8 cellular contexts compared by ENCODE assay signal in the genomic region with DNA sequence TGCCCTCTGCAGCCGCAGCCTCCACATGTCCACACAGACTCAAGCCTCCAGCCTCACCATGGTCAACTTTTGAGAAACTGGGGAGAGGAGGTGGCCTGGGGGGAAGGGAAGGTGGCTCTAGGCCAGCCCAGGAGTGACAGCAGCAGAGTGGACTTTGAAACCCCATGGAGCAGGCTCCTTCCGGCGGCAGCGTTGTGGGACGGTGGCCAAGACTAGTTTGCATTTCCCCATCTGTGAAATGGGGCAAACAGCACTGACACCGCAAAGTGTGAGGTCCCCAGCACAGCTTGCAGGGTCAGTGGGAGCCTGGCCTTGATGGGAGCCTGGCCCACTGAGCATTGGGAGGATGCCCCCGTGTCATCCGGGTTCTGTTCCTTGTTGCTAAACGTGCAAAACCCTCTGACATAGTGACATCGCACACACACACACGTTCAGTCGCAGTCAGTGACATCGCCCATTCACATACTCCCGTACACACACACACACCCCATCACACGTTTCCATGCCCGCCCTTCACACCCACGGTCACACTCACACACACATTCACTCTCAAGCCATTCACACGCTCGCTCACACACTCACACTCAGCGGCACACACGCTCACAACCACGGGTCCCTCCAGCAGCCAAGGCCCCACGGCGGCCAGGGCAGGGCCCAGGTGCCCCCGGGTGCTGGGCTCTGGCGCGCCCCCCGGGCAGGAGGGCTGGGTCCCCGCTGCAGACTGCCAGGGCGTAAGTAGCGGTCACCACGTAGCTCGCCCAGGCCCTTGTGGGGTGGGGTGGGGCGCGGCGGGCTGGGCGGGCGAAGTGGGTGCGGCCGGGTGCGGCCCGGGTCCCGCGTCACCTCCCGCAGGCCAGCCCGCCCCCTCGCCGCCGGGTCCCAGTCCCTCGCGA. TPM values are rescaled to one million over a fixed set of nuclear protein-coding genes. Genes with fewer than 3 reads are reported as not detected.
DNase-seq lines count a peak whose midpoint lies in the region; ATAC-seq and TF ChIP-seq lines count a peak whose summit lies in the region.

No MANE protein-coding gene starts in this region.

- in situ Hi-C loops in brain microvascular endothelial cell (cut with HindIII; ENCODE audit: low pct_ligation_motif_present, low sequenced_read_pairs), result loop anchor here (25.0 kb wide), 1 partner anchor 164 kb away; no protein-coding TSS in a partner anchor

- H3K4me1 ChIP-seq in smooth muscle cell (ENCODE audit: low read depth), result peaks cover 16% of the 10 kb centered on the region

- peak overlapping the region; percentile 100 for H3K4me3 Mint-ChIP-seq in activated CD8-positive, alpha-beta memory T cell treated with anti-CD3 and anti-CD28 coated beads, Interleukin-2, amount 10 ng/mL, durations not matched to agents 7 days and 5 days
- H3K4me3 Mint-ChIP-seq in immature natural killer cell, result peak overlapping the region; percentile 92 to 100 (median 99)

- peak; percentile 70 for ATAC-seq in activated CD8-positive, alpha-beta memory T cell treated with anti-CD3 and anti-CD28 coated beads, Interleukin-2, amount 10 ng/mL, durations not matched to agents 7 days and 5 days
- peak; percentile 37 for ATAC-seq in HG03045 (IDR thresholded peaks at IDR 0.05; ENCODE audit: unreplicated experiment)

- peaks cover 2% of the 10 kb centered on the region for H3K36me3 Mint-ChIP-seq in activated CD8-positive, alpha-beta memory T cell treated with anti-CD3 and anti-CD28 coated beads, Interleukin-2, amount 10 ng/mL, durations not matched to agents 7 days and 5 days
- no peaks in the 10 kb centered on the region for H3K36me3 Mint-ChIP-seq in immature natural killer cell

- H3K9me3 ChIP-seq in smooth muscle cell (replicated peaks; ENCODE audit: low read depth), result no peaks in the 10 kb centered on the region

- no peaks in the 10 kb centered on the region for H3K36me3 ChIP-seq in brain microvascular endothelial cell (replicated peaks)
- H3K36me3 ChIP-seq in smooth muscle cell (ENCODE audit: low read depth), result no peaks in the 10 kb centered on the region

- no peak overlapping the region for H2AFZ ChIP-seq in smooth muscle cell (ENCODE audit: low read depth)

- peak overlapping the region; percentile 98 for H3K27ac Mint-ChIP-seq in activated CD8-positive, alpha-beta memory T cell treated with anti-CD3 and anti-CD28 coated beads, Interleukin-2, amount 10 ng/mL, durations not matched to agents 7 days and 5 days
- H3K27ac Mint-ChIP-seq in immature natural killer cell, result peak overlapping the region; percentile 94 to 100 (median 99)

- H3K9me3 Mint-ChIP-seq in activated CD8-positive, alpha-beta memory T cell treated with anti-CD3 and anti-CD28 coated beads, Interleukin-2, amount 10 ng/mL, durations not matched to agents 7 days and 5 days (ENCODE audit: low read depth), result no peaks in the 10 kb centered on the region
- no peaks in the 10 kb centered on the region for H3K9me3 Mint-ChIP-seq in immature natural killer cell

- peak overlapping the region; percentile 93 for H3K9ac ChIP-seq in smooth muscle cell (ENCODE audit: low read depth)

- TF ChIP-seq CTCF in brain microvascular endothelial cell (IDR thresholded peaks at IDR 0.05; ENCODE audit: low read depth, low read length, missing control alignments) (no peak), smooth muscle cell (IDR thresholded peaks at IDR 0.05; ENCODE audit: borderline replicate concordance, insufficient read depth, poor library complexity, severe bottlenecking) (no peak)

- H3K4me3 ChIP-seq in brain microvascular endothelial cell (ENCODE audit: low read depth, low read length) (peak overlapping the region; percentile 89), smooth muscle cell (peak overlapping the region; percentile 95)

- WGBS in smooth muscle cell (ENCODE audit: low lambda C conversion rate), result 10% methylated on average over 36 of the region's 51 CpGs

- TF ChIP-seq POLR2A in Raji (IDR thresholded peaks at IDR 0.05; ENCODE audit: insufficient read depth, low read depth, low read length), result peak; percentile 62

- DNase-seq in activated CD8-positive, alpha-beta memory T cell treated with anti-CD3 and anti-CD28 coated beads, Interleukin-2, amount 10 ng/mL, durations not matched to agents 7 days and 5 days, result peak; percentile 71
- DNase-seq in activated CD8-positive, alpha-beta memory T cell treated with anti-CD3 and anti-CD28 coated beads, Interleukin-2, amount 50 U/mL, for 4 hours, result no peak
- no peak for DNase-seq in brain microvascular endothelial cell
- peak; percentile 58 to 68 (median 67) for DNase-seq in immature natural killer cell
- no peak for DNase-seq in smooth muscle cell (lab: John Stamatoyannopoulos, UW; ENCODE audit: unreplicated experiment)
- no peak for DNase-seq in NCI-H446 (lab: John Stamatoyannopoulos, UW)

- peak overlapping the region; percentile 96 for H3K4me2 ChIP-seq in smooth muscle cell

- H3K27ac ChIP-seq in brain microvascular endothelial cell (peak overlapping the region; percentile 61), smooth muscle cell (ENCODE audit: low read depth) (peak overlapping the region; percentile 79)

- H3K79me2 ChIP-seq in smooth muscle cell (ENCODE audit: low read depth), result peaks cover 59% of the 10 kb centered on the region

- no peaks in the 10 kb centered on the region for H3F3A ChIP-seq in smooth muscle cell (ENCODE audit: low read depth)

- H3K4me1 Mint-ChIP-seq in activated CD8-positive, alpha-beta memory T cell treated with anti-CD3 and anti-CD28 coated beads, Interleukin-2, amount 10 ng/mL, durations not matched to agents 7 days and 5 days, result peaks cover 15% of the 10 kb centered on the region
- H3K4me1 Mint-ChIP-seq in immature natural killer cell, result peaks cover 39 to 43% of the 10 kb centered on the region in 2 donors

- H3K27me3 ChIP-seq in brain microvascular endothelial cell (replicated peaks) (no peaks in the 10 kb centered on the region), smooth muscle cell (ENCODE audit: low read depth) (no peaks in the 10 kb centered on the region)

- CTCF ChIA-PET in activated CD8-positive, alpha-beta memory T cell treated with anti-CD3 and anti-CD28 coated beads, Interleukin-2, amount 10 ng/mL, durations not matched to agents 7 days and 5 days (lab: Charles Lee), result interaction anchor here (0.8 to 2.0 kb wide), 4 partner anchors 14 to 219 kb away, joined by 3 to 8 read pairs (median 4); a partner anchor contains a TSS

- peaks cover 2% of the 10 kb centered on the region for H3K27me3 Mint-ChIP-seq in activated CD8-positive, alpha-beta memory T cell treated with anti-CD3 and anti-CD28 coated beads, Interleukin-2, amount 10 ng/mL, durations not matched to agents 7 days and 5 days
- H3K27me3 Mint-ChIP-seq in immature natural killer cell (ENCODE audit: low read depth in 3 of 3), result peaks cover 5 to 20% (median 9%) of the 10 kb centered on the region in 3 donors

- H4K20me1 ChIP-seq in smooth muscle cell (ENCODE audit: low read depth), result peaks cover 49% of the 10 kb centered on the region

RNA-seq across cellular contexts. Expression of a gene that starts 0.6 kb away (rescaled TPM):
- total RNA-seq in activated CD8-positive, alpha-beta memory T cell treated with anti-CD3 and anti-CD28 coated beads, Interleukin-2, amount 10 ng/mL, durations not matched to agents 7 days and 5 days, result 10 to 100 TPM; 66.2 to 66.8 TPM
- polyA plus RNA-seq in immature natural killer cell (100 to 1,000 TPM in 1 of 3 donors, 10 to 100 TPM in 2; 52.2 to 117 (median 77.7) TPM), smooth muscle cell (321 and 365 TPM in 2 replicates)
- total RNA-seq in smooth muscle cell, result 76.8 and 78.2 TPM in 2 replicates

RNA-seq across cellular contexts. Expression of a gene that starts 8.2 kb away (rescaled TPM):
- total RNA-seq in activated CD8-positive, alpha-beta memory T cell treated with anti-CD3 and anti-CD28 coated beads, Interleukin-2, amount 10 ng/mL, durations not matched to agents 7 days and 5 days, result 1 to 10 TPM in 1 of 2 experiments, under 1 TPM in 1; 0.68 to 1.0 TPM
- polyA plus RNA-seq in immature natural killer cell, result under 1 TPM in 1 of 3 donors, not detected in 2; 0.35 TPM
- total RNA-seq in smooth muscle cell, result 1.3 and 2.8 TPM in 2 replicates
- polyA plus RNA-seq in smooth muscle cell, result 0.41 TPM in 1 of 2 replicates, not detected in the other

RNA-seq across cellular contexts. Expression of a gene that starts 33.9 kb away (rescaled TPM):
- 10 to 100 TPM; 81.8 to 82.7 TPM for total RNA-seq in activated CD8-positive, alpha-beta memory T cell treated with anti-CD3 and anti-CD28 coated beads, Interleukin-2, amount 10 ng/mL, durations not matched to agents 7 days and 5 days
- polyA plus RNA-seq in immature natural killer cell (10 to 100 TPM; 54.4 to 77.2 (median 73.6) TPM), smooth muscle cell (45.5 and 49.4 TPM in 2 replicates)
- total RNA-seq in smooth muscle cell, result 27.8 and 31.1 TPM in 2 replicates

Comparison
In these comparisons a context has a peak if more than half of its experiments do, and no peak if none do; other contexts are left out.
1. DNase-seq: peak in activated CD8-positive, alpha-beta memory T cell treated with anti-CD3 and anti-CD28 coated beads, Interleukin-2, amount 10 ng/mL, durations not matched to agents 7 days and 5 days (single experiment) and immature natural killer cell (3 of 3); none in activated CD8-positive, alpha-beta memory T cell treated with anti-CD3 and anti-CD28 coated beads, Interleukin-2, amount 50 U/mL, for 4 hours (single experiment), brain microvascular endothelial cell (single experiment), smooth muscle cell (single experiment) and NCI-H446 (0 of 2).